ENCODE assay signal across 1 cellular context in the genomic region with DNA sequence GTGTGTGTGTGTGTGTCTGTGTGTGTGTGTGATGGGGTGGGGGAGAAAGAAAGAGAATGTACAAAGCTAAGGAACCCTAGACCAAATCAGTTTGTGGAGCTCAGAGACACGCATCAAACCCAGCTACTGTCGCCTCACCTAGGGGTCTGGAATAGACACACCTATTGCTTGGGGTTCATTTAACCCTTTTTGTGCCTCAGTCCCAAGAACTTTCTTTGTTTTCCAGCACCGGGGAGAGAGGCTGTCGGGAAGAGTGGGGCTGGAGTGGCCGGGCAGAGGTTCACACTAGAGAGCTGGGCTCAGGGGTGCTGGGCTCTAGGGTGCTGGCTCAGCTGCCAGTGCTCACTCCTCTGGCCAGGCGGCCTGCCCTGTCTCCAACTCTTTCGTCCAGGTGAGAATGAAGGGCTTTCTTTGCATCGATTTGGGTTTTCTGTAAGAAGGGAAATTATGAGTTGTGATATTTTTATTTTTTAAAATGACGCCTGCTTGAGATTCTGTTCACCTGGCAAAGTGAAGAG.
TF ChIP-seq lines count a peak whose summit lies in the region.

No MANE protein-coding gene starts in this region.

TF ChIP-seq in WTC11, 78 proteins besides CTCF, POLR2A, EP300 and RAD21 (continued from another document):
- TF ChIP-seq ZNF425 (CRISPR knock-in tag; conservative IDR thresholded peaks at IDR 0.05) (no peak), MYBL2 (CRISPR knock-in tag; IDR thresholded peaks at IDR 0.05) (no peak), STAT6 (CRISPR knock-in tag; conservative IDR thresholded peaks at IDR 0.05; ENCODE audit: low read depth) (no peak), HMGA2 (CRISPR knock-in tag; IDR thresholded peaks at IDR 0.05) (no peak), ZNF232 (CRISPR knock-in tag; IDR thresholded peaks at IDR 0.05) (no peak), ZMAT4 (CRISPR knock-in tag; IDR thresholded peaks at IDR 0.05) (no peak), ZBTB21 (CRISPR knock-in tag; IDR thresholded peaks at IDR 0.05; ENCODE audit: borderline replicate concordance) (no peak), IRF2 (CRISPR knock-in tag; IDR thresholded peaks at IDR 0.05; ENCODE audit: borderline replicate concordance, low read depth) (no peak), NFATC4 (CRISPR knock-in tag; IDR thresholded peaks at IDR 0.05) (no peak), GRHL2 (CRISPR knock-in tag; IDR thresholded peaks at IDR 0.05; ENCODE audit: insufficient replicate concordance, severe bottlenecking) (no peak), NFE2L1 (CRISPR knock-in tag; IDR thresholded peaks at IDR 0.05) (no peak), ZNF671 (CRISPR knock-in tag; IDR thresholded peaks at IDR 0.05) (no peak), ZNF317 (CRISPR knock-in tag; IDR thresholded peaks at IDR 0.05; ENCODE audit: borderline replicate concordance, low read depth) (no peak)
- TF ChIP-seq, protein P1, sequence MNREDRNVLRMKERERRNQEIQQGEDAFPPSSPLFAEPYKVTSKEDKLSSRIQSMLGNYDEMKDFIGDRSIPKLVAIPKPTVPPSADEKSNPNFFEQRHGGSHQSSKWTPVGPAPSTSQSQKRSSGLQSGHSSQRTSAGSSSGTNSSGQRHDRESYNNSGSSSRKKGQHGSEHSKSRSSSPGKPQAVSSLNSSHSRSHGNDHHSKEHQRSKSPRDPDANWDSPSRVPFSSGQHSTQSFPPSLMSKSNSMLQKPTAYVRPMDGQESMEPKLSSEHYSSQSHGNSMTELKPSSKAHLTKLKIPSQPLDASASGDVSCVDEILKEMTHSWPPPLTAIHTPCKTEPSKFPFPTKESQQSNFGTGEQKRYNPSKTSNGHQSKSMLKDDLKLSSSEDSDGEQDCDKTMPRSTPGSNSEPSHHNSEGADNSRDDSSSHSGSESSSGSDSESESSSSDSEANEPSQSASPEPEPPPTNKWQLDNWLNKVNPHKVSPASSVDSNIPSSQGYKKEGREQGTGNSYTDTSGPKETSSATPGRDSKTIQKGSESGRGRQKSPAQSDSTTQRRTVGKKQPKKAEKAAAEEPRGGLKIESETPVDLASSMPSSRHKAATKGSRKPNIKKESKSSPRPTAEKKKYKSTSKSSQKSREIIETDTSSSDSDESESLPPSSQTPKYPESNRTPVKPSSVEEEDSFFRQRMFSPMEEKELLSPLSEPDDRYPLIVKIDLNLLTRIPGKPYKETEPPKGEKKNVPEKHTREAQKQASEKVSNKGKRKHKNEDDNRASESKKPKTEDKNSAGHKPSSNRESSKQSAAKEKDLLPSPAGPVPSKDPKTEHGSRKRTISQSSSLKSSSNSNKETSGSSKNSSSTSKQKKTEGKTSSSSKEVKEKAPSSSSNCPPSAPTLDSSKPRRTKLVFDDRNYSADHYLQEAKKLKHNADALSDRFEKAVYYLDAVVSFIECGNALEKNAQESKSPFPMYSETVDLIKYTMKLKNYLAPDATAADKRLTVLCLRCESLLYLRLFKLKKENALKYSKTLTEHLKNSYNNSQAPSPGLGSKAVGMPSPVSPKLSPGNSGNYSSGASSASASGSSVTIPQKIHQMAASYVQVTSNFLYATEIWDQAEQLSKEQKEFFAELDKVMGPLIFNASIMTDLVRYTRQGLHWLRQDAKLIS (CRISPR knock-in tag; IDR thresholded peaks at IDR 0.05; ENCODE audit: borderline replicate concordance): no peak
- TF ChIP-seq, protein P2, sequence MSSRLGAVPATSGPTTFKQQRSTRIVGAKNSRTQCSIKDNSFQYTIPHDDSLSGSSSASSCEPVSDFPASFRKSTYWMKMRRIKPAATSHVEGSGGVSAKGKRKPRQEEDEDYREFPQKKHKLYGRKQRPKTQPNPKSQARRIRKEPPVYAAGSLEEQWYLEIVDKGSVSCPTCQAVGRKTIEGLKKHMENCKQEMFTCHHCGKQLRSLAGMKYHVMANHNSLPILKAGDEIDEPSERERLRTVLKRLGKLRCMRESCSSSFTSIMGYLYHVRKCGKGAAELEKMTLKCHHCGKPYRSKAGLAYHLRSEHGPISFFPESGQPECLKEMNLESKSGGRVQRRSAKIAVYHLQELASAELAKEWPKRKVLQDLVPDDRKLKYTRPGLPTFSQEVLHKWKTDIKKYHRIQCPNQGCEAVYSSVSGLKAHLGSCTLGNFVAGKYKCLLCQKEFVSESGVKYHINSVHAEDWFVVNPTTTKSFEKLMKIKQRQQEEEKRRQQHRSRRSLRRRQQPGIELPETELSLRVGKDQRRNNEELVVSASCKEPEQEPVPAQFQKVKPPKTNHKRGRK (CRISPR knock-in tag; IDR thresholded peaks at IDR 0.05; ENCODE audit: borderline replicate concordance): no peak
- TF ChIP-seq, protein P3, sequence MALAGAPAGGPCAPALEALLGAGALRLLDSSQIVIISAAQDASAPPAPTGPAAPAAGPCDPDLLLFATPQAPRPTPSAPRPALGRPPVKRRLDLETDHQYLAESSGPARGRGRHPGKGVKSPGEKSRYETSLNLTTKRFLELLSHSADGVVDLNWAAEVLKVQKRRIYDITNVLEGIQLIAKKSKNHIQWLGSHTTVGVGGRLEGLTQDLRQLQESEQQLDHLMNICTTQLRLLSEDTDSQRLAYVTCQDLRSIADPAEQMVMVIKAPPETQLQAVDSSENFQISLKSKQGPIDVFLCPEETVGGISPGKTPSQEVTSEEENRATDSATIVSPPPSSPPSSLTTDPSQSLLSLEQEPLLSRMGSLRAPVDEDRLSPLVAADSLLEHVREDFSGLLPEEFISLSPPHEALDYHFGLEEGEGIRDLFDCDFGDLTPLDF (CRISPR knock-in tag; IDR thresholded peaks at IDR 0.05): no peak
- TF ChIP-seq, protein P4, sequence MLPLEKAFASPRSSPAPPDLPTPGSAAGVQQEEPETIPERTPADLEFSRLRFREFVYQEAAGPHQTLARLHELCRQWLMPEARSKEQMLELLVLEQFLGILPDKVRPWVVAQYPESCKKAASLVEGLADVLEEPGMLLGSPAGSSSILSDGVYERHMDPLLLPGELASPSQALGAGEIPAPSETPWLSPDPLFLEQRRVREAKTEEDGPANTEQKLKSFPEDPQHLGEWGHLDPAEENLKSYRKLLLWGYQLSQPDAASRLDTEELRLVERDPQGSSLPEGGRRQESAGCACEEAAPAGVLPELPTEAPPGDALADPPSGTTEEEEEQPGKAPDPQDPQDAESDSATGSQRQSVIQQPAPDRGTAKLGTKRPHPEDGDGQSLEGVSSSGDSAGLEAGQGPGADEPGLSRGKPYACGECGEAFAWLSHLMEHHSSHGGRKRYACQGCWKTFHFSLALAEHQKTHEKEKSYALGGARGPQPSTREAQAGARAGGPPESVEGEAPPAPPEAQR (CRISPR knock-in tag; IDR thresholded peaks at IDR 0.05): no peak
- TF ChIP-seq, protein P5, sequence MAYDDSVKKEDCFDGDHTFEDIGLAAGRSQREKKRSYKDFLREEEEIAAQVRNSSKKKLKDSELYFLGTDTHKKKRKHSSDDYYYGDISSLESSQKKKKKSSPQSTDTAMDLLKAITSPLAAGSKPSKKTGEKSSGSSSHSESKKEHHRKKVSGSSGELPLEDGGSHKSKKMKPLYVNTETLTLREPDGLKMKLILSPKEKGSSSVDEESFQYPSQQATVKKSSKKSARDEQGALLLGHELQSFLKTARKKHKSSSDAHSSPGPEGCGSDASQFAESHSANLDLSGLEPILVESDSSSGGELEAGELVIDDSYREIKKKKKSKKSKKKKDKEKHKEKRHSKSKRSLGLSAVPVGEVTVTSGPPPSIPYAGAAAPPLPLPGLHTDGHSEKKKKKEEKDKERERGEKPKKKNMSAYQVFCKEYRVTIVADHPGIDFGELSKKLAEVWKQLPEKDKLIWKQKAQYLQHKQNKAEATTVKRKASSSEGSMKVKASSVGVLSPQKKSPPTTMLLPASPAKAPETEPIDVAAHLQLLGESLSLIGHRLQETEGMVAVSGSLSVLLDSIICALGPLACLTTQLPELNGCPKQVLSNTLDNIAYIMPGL (CRISPR knock-in tag; IDR thresholded peaks at IDR 0.05): no peak
